1 cellular context compared by ENCODE assay signal in the genomic region with DNA sequence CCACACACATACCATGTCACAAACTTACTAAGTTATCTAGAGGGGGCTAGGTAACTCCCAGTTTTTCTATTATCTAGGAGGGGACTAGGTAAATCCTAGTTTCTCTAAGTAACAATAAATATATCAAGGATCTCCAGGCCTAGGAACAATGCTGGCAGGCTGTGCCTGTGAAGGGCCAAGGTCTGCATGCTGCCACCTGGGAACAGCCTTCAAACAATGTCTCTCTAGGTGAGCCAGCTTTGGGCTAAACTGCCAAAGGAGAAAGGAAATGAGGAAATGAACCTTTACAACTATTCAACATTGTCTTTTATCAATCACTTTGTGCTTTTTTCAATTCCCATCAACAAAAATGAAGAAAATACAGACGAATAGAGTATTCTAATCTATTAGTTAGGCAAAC.
TF ChIP-seq lines count a peak whose summit lies in the region.

No MANE protein-coding gene starts in this region.

TF ChIP-seq in GM23338, 12 proteins besides CTCF, POLR2A, EP300 and RAD21 (continued from another document):
- no peak for TF ChIP-seq JUNB (IDR thresholded peaks at IDR 0.05; ENCODE audit: unreplicated experiment)
